In genomic region chr6:57267586-57268293, GRCh38 we compare ENCODE assay signal across 2 cellular contexts.
TF ChIP-seq lines count a peak whose summit lies in the region.

No MANE protein-coding gene starts in this region.

TF ChIP-seq in HEK293T, 16 proteins besides CTCF, POLR2A, EP300 and RAD21 (continued from another document):
- TF ChIP-seq SUZ12 (IDR thresholded peaks at IDR 0.05) (no peak), HDGF (IDR thresholded peaks at IDR 0.05; ENCODE audit: borderline replicate concordance) (no peak), CTBP1 (IDR thresholded peaks at IDR 0.05; ENCODE audit: borderline replicate concordance) (no peak), PKNOX1 (IDR thresholded peaks at IDR 0.05) (no peak), ARNT (IDR thresholded peaks at IDR 0.05) (no peak), L3MBTL2 (conservative IDR thresholded peaks at IDR 0.05) (no peak), FOXK2 (IDR thresholded peaks at IDR 0.05) (no peak), LEF1 (IDR thresholded peaks at IDR 0.05; ENCODE audit: borderline replicate concordance) (no peak)

TF ChIP-seq in HepG2, 621 proteins besides CTCF, POLR2A, EP300 and RAD21 (continued from another document):
- TF ChIP-seq ARID5B (CRISPR knock-in tag; IDR thresholded peaks at IDR 0.05), result peak; percentile 16; the same call in 1 of the 2 replicates
- TF ChIP-seq ELF3 (CRISPR knock-in tag; IDR thresholded peaks at IDR 0.05), result peak; percentile 30; the same call in 1 of the 2 replicates
- peak; percentile 77 for TF ChIP-seq SMC3 (IDR thresholded peaks at IDR 0.05; ENCODE audit: low read length)
- TF ChIP-seq TEAD3 (CRISPR knock-in tag; optimal IDR thresholded peaks at IDR 0.05; ENCODE audit: borderline replicate concordance), result peak; percentile 72
- TF ChIP-seq CEBPB (IDR thresholded peaks at IDR 0.05; ENCODE audit: borderline replicate concordance, low read depth, low read length), result 0 out of 2 replicates have a peak, but pooled peaks have one; percentile 9
- 0 out of 2 replicates have a peak, but pooled peaks have one; percentile 21 for TF ChIP-seq ZBTB25 (CRISPR knock-in tag; IDR thresholded peaks at IDR 0.05)
- 0 out of 2 replicates have a peak, but pooled peaks have one; percentile 19 for TF ChIP-seq SAP130 (CRISPR knock-in tag; IDR thresholded peaks at IDR 0.05; ENCODE audit: low read depth)
- TF ChIP-seq GATAD2A (CRISPR knock-in tag; IDR thresholded peaks at IDR 0.05), result peak; percentile 34; the same call in 1 of the 2 replicates
- TF ChIP-seq MAFK (conservative IDR thresholded peaks at IDR 0.05 in 1 of 2, IDR thresholded peaks at IDR 0.05 in 1 of 2; ENCODE audit: low read length in 2 of 2), result peak; percentile 36 to 43; a peak in 3 of 4 replicates
- TF ChIP-seq KLF16 (CRISPR knock-in tag; IDR thresholded peaks at IDR 0.05), result 0 out of 4 replicates have a peak, but pooled peaks of 1 of the 2 experiments have one; percentile 34
- peak; percentile 76 for TF ChIP-seq STAG1 (CRISPR knock-in tag; IDR thresholded peaks at IDR 0.05)
- TF ChIP-seq ZNF747 (CRISPR knock-in tag; IDR thresholded peaks at IDR 0.05; ENCODE audit: borderline replicate concordance), result no peak
- 0 out of 2 replicates have a peak, but pooled peaks have one; percentile 7 for TF ChIP-seq FOXO4 (CRISPR knock-in tag; conservative IDR thresholded peaks at IDR 0.05)
- TF ChIP-seq PRDM15 (CRISPR knock-in tag; IDR thresholded peaks at IDR 0.05), result no peak
- TF ChIP-seq ZFP1 (CRISPR knock-in tag; IDR thresholded peaks at IDR 0.05), result 0 out of 2 replicates have a peak, but pooled peaks have one; percentile 55
- TF ChIP-seq MIXL1 (CRISPR knock-in tag; IDR thresholded peaks at IDR 0.05), result peak; percentile 57; the same call in 1 of the 2 replicates
- no peak for TF ChIP-seq PRDM4 (CRISPR knock-in tag; IDR thresholded peaks at IDR 0.05; ENCODE audit: borderline replicate concordance)
- TF ChIP-seq ZBTB26 (CRISPR knock-in tag; IDR thresholded peaks at IDR 0.05; ENCODE audit: borderline replicate concordance), result no peak
